In genomic region chr11:72584293-72584921, GRCh38 we compare ENCODE assay signal across 8 cellular contexts.
DNase-seq lines count a peak whose midpoint lies in the region; ATAC-seq and TF ChIP-seq lines count a peak whose summit lies in the region.

No MANE protein-coding gene starts in this region.

- H3K9me3 ChIP-seq in esophagus muscularis mucosa (no peaks in the 10 kb centered on the region), upper lobe of right lung (no peaks in the 10 kb centered on the region), SK-N-SH (no peaks in the 10 kb centered on the region)

- ATAC-seq in upper lobe of right lung: peak; percentile 82
- ATAC-seq in GM18511 (IDR thresholded peaks at IDR 0.05; ENCODE audit: unreplicated experiment): no peak
- no peak for ATAC-seq in GM21360 (IDR thresholded peaks at IDR 0.05; ENCODE audit: unreplicated experiment)

- H3K79me2 ChIP-seq in SK-N-SH (ENCODE audit: insufficient read depth): no peaks in the 10 kb centered on the region

- no peak overlapping the region for H3K4me2 ChIP-seq in SK-N-SH

- no peak overlapping the region for H2AFZ ChIP-seq in SK-N-SH (ENCODE audit: low read depth)

- H3K27me3 ChIP-seq in esophagus muscularis mucosa (peaks cover 0 to 26% (median 0%) of the 10 kb centered on the region in 4 donors), upper lobe of right lung (peaks cover 21% of the 10 kb centered on the region), SK-N-SH (ENCODE audit: insufficient read depth) (peaks cover 20% of the 10 kb centered on the region)

- POLR2A ChIA-PET in SK-N-SH (lab: Yijun Ruan, JAX): no interaction called here

- TF ChIP-seq CTCF in esophagus muscularis mucosa (IDR thresholded peaks at IDR 0.05) (no peak), upper lobe of right lung (IDR thresholded peaks at IDR 0.05) (no peak), SK-N-SH (IDR thresholded peaks at IDR 0.05) (no peak)

- H3K4me1 ChIP-seq in esophagus muscularis mucosa (peaks cover 9 to 24% (median 16%) of the 10 kb centered on the region in 4 donors), upper lobe of right lung (peaks cover 5% of the 10 kb centered on the region), SK-N-SH (ENCODE audit: control insufficient read depth in 1 of 2, insufficient read depth in 2 of 2, low read depth in 1 of 2, low read length in 1 of 2) (no peaks in the 10 kb centered on the region; a peak in 1 of 4 replicates)

- TF ChIP-seq POLR2A in esophagus muscularis mucosa (IDR thresholded peaks at IDR 0.05; ENCODE audit: low read depth): no peak

- no peak overlapping the region for H3K9ac ChIP-seq in SK-N-SH

- no peak overlapping the region for H3K27ac ChIP-seq in esophagus muscularis mucosa (replicated peaks in 1 of 4)
- no peak overlapping the region for H3K27ac ChIP-seq in upper lobe of right lung
- no peak overlapping the region for H3K27ac ChIP-seq in SK-N-SH (ENCODE audit: low read depth in 2 of 2, low read length in 1 of 2)

- intact Hi-C loops in esophagus muscularis mucosa (cut with DNase I) (no loop called here), upper lobe of right lung (cut with DNase I) (no loop called here)

- no peak for TF ChIP-seq EP300 in esophagus muscularis mucosa (IDR thresholded peaks at IDR 0.05)
- no peak for TF ChIP-seq EP300 in SK-N-SH (IDR thresholded peaks at IDR 0.05; ENCODE audit: borderline replicate concordance in 1 of 2, low read depth in 1 of 2, low read length in 1 of 2)

- TF ChIP-seq RAD21 in SK-N-SH (IDR thresholded peaks at IDR 0.05; ENCODE audit: low read length): no peak

- CTCF ChIA-PET in SK-N-SH (lab: Yijun Ruan, JAX): interaction anchor here (0.6 to 9.8 kb wide), 8 partner anchors 9 to 137 kb away, joined by 3 to 151 read pairs (median 5); no protein-coding TSS in a partner anchor

- no peaks in the 10 kb centered on the region for H4K20me1 ChIP-seq in SK-N-SH (ENCODE audit: insufficient read depth)

- WGBS in esophagus muscularis mucosa: 31% methylated on average over 7 of the region's 59 CpGs
- 81% methylated on average over 50 of the region's 59 CpGs for WGBS in SK-N-SH (ENCODE audit: low lambda C conversion rate)

- H3K36me3 ChIP-seq in esophagus muscularis mucosa (peaks cover 3 to 76% (median 48%) of the 10 kb centered on the region in 4 donors), upper lobe of right lung (no peaks in the 10 kb centered on the region), SK-N-SH (replicated peaks in 1 of 2; ENCODE audit: control insufficient read depth in 1 of 2, insufficient read depth in 2 of 2, low read length in 1 of 2) (no peaks in the 10 kb centered on the region)

- H3F3A ChIP-seq in SK-N-SH (replicated peaks; ENCODE audit: insufficient read depth): no peaks in the 10 kb centered on the region

- H3K9me2 ChIP-seq in SK-N-SH: no peaks in the 10 kb centered on the region

- H3K4me3 ChIP-seq in esophagus muscularis mucosa (peak overlapping the region; percentile 15 to 27 (median 20)), upper lobe of right lung (peak overlapping the region; percentile 19), SK-N-SH (ENCODE audit: low read depth in 2 of 2, low read length in 1 of 2) (no peak overlapping the region)

- DNase-seq in AG08396 (ENCODE audit: low spot score) (peak; percentile 41), esophagus muscularis mucosa (ENCODE audit: extremely low spot score) (no peak), occipital lobe (lab: John Stamatoyannopoulos, UW) (peak; percentile 28), upper lobe of right lung (peak; percentile 86), SK-N-SH (no peak)
- peak; percentile 54 to 62 for DNase-seq in activated CD4-positive, alpha-beta T cell treated with anti-CD3 and anti-CD28 coated beads, Interleukin-2, amount 50 U/mL, for 4 hours

TF ChIP-seq in SK-N-SH, 30 proteins besides CTCF, POLR2A, EP300 and RAD21:
- TF ChIP-seq GABPA (IDR thresholded peaks at IDR 0.05; ENCODE audit: low read depth) (no peak), RFX5 (IDR thresholded peaks at IDR 0.05; ENCODE audit: low read length) (no peak), FOSL2 (IDR thresholded peaks at IDR 0.05; ENCODE audit: borderline replicate concordance, low read depth) (no peak), MXI1 (IDR thresholded peaks at IDR 0.05; ENCODE audit: low read depth, low read length) (no peak), ELF1 (IDR thresholded peaks at IDR 0.05) (no peak), USF2 (IDR thresholded peaks at IDR 0.05; ENCODE audit: borderline replicate concordance, low read depth, low read length) (no peak), REST (IDR thresholded peaks at IDR 0.05; ENCODE audit: low read depth, low read length) (no peak), GATA2 (CRISPR knock-in tag; IDR thresholded peaks at IDR 0.05) (no peak), RXRA (IDR thresholded peaks at IDR 0.05; ENCODE audit: borderline replicate concordance, low read depth) (no peak)

Comparison
In these comparisons a context has a peak if more than half of its experiments do, and no peak if none do; other contexts are left out.
1. DNase-seq: peak in AG08396 (single experiment), activated CD4-positive, alpha-beta T cell treated with anti-CD3 and anti-CD28 coated beads, Interleukin-2, amount 50 U/mL, for 4 hours (2 of 2), occipital lobe (single experiment) and upper lobe of right lung (single experiment); none in esophagus muscularis mucosa (single experiment) and SK-N-SH (single experiment).
2. H3K4me3 ChIP-seq: peak in esophagus muscularis mucosa (4 of 4) and upper lobe of right lung (single experiment); none in SK-N-SH (0 of 2).